In genomic region chr4:48967626-48968025, GRCh38 we compare ENCODE assay signal across 19 cellular contexts. TPM values are rescaled to one million over a fixed set of nuclear protein-coding genes. Genes with fewer than 3 reads are reported as not detected.
DNase-seq lines count a peak whose midpoint lies in the region; ATAC-seq and TF ChIP-seq lines count a peak whose summit lies in the region.
"Had no signal": no experiment of that assay in that cellular context is flagged by ENCODE, and none has a peak within 500 bp of the region (broad histone marks: within the 10 kb centered on the region; RNA-seq: fewer than 3 reads in every experiment).

No MANE protein-coding gene starts in this region.

- CTCF ChIA-PET in activated CD8-positive, alpha-beta memory T cell treated with anti-CD3 and anti-CD28 coated beads, Interleukin-2, amount 10 ng/mL, durations not matched to agents 7 days and 5 days (lab: Charles Lee), result no interaction called here

- peak; percentile 22 for DNase-seq in HCEC 1CT
- DNase-seq in RWPE2 (ENCODE audit: low spot score), result no peak
- peak; percentile 86 for DNase-seq in epithelial cell of prostate (ENCODE audit: low read depth, low spot score)
- peak; percentile 33 for DNase-seq in neural progenitor cell (ENCODE audit: low spot score)
- no peak for DNase-seq in NCI-H1694 (lab: John Stamatoyannopoulos, UW)
- DNase-seq in HUDEP-2 (lab: John Stamatoyannopoulos, UW; ENCODE audit: unreplicated experiment in 76 of 76), result no peak
- DNase-seq in activated CD8-positive, alpha-beta memory T cell treated with anti-CD3 and anti-CD28 coated beads, Interleukin-2, amount 10 ng/mL, durations not matched to agents 7 days and 5 days, result no peak
- DNase-seq: activated naive CD4-positive, alpha-beta T cell treated with anti-CD3 and anti-CD28 coated beads for 36 hours; CD8-positive, alpha-beta T cell; cortex of kidney; left ventricle myocardium superior; NCI-H2029 treated with DMSO at 0.1 percent for 48 hours; NCI-H510A treated with DMSO at 0.1 percent for 48 hours; right lobe of liver; SHP77; T-cell had no signal

- no peaks in the 10 kb centered on the region for H3K79me2 ChIP-seq in neural progenitor cell (ENCODE audit: low read depth)

- H3K4me3 ChIP-seq in RWPE2 (ENCODE audit: severe bottlenecking) (no peak overlapping the region), neural progenitor cell (no peak overlapping the region)
- H3K4me3 ChIP-seq: right lobe of liver, thoracic aorta had no signal

- H2AFZ ChIP-seq in neural progenitor cell (replicated peaks), result no peak overlapping the region

- H3F3A ChIP-seq in neural progenitor cell (ENCODE audit: low read depth), result no peaks in the 10 kb centered on the region

- H3K4me1 ChIP-seq in RWPE2 (ENCODE audit: insufficient read depth, poor library complexity, severe bottlenecking), result peaks cover 33% of the 10 kb centered on the region
- peaks cover 6% of the 10 kb centered on the region for H3K4me1 ChIP-seq in neural progenitor cell
- H3K4me1 ChIP-seq: right lobe of liver had no signal

- no peak overlapping the region for H3K4me3 Mint-ChIP-seq in neural progenitor cell
- H3K4me3 Mint-ChIP-seq in activated CD8-positive, alpha-beta memory T cell treated with anti-CD3 and anti-CD28 coated beads, Interleukin-2, amount 10 ng/mL, durations not matched to agents 7 days and 5 days, result no peak overlapping the region
- H3K4me3 Mint-ChIP-seq: activated naive CD4-positive, alpha-beta T cell treated with anti-CD3 and anti-CD28 coated beads for 36 hours; CD8-positive, alpha-beta T cell; stimulated activated memory B cell treated with anti-CD40 and anti-IgM and Interleukin-4, amounts not matched to agents 10 μg/mL and 1 μg/mL and 100 μg/mL, for 72 hours; T-cell had no signal

- peaks cover 8% of the 10 kb centered on the region for H3K4me1 Mint-ChIP-seq in neural progenitor cell
- no peaks in the 10 kb centered on the region for H3K4me1 Mint-ChIP-seq in activated CD8-positive, alpha-beta memory T cell treated with anti-CD3 and anti-CD28 coated beads, Interleukin-2, amount 10 ng/mL, durations not matched to agents 7 days and 5 days
- H3K4me1 Mint-ChIP-seq: stimulated activated memory B cell treated with anti-CD40 and anti-IgM and Interleukin-4, amounts not matched to agents 10 μg/mL and 1 μg/mL and 100 μg/mL, for 72 hours had no signal

- H3K36me3 ChIP-seq in RWPE2 (ENCODE audit: low read depth), result no peaks in the 10 kb centered on the region
- no peaks in the 10 kb centered on the region for H3K36me3 ChIP-seq in neural progenitor cell
- H3K36me3 ChIP-seq: right lobe of liver, thoracic aorta had no signal

- no peak overlapping the region for H3K27ac ChIP-seq in RWPE2 (ENCODE audit: poor library complexity, severe bottlenecking)
- H3K27ac ChIP-seq in epithelial cell of prostate, result peak overlapping the region; percentile 94
- no peak overlapping the region for H3K27ac ChIP-seq in neural progenitor cell
- H3K27ac ChIP-seq: right lobe of liver, thoracic aorta, VCaP had no signal

- peak; percentile 22; the same call in 1 of the 3 replicates for ATAC-seq in RWPE2 (ENCODE audit: low read depth)
- ATAC-seq in activated CD8-positive, alpha-beta memory T cell treated with anti-CD3 and anti-CD28 coated beads, Interleukin-2, amount 10 ng/mL, durations not matched to agents 7 days and 5 days, result no peak
- ATAC-seq: CD8-positive, alpha-beta T cell; left ventricle myocardium superior; right lobe of liver; stimulated activated memory B cell treated with anti-CD40 and anti-IgM and Interleukin-4, amounts not matched to agents 10 μg/mL and 1 μg/mL and 100 μg/mL, for 72 hours; T-cell had no signal

- no peak overlapping the region for H3K4me2 ChIP-seq in neural progenitor cell

- no peak overlapping the region for H3K9ac ChIP-seq in neural progenitor cell

- H3K9me3 ChIP-seq in RWPE2 (ENCODE audit: severe bottlenecking) (no peaks in the 10 kb centered on the region), neural progenitor cell (ENCODE audit: low read depth) (no peaks in the 10 kb centered on the region)
- H3K9me3 ChIP-seq: right lobe of liver, thoracic aorta had no signal

- H3K36me3 Mint-ChIP-seq in neural progenitor cell, result no peaks in the 10 kb centered on the region
- H3K36me3 Mint-ChIP-seq in activated CD8-positive, alpha-beta memory T cell treated with anti-CD3 and anti-CD28 coated beads, Interleukin-2, amount 10 ng/mL, durations not matched to agents 7 days and 5 days, result no peaks in the 10 kb centered on the region
- H3K36me3 Mint-ChIP-seq: CD8-positive, alpha-beta T cell; stimulated activated memory B cell treated with anti-CD40 and anti-IgM and Interleukin-4, amounts not matched to agents 10 μg/mL and 1 μg/mL and 100 μg/mL, for 72 hours; T-cell had no signal

- H3K27ac Mint-ChIP-seq in neural progenitor cell, result no peak overlapping the region
- no peak overlapping the region for H3K27ac Mint-ChIP-seq in activated CD8-positive, alpha-beta memory T cell treated with anti-CD3 and anti-CD28 coated beads, Interleukin-2, amount 10 ng/mL, durations not matched to agents 7 days and 5 days
- H3K27ac Mint-ChIP-seq: activated naive CD4-positive, alpha-beta T cell treated with anti-CD3 and anti-CD28 coated beads for 36 hours; CD8-positive, alpha-beta T cell; stimulated activated memory B cell treated with anti-CD40 and anti-IgM and Interleukin-4, amounts not matched to agents 10 μg/mL and 1 μg/mL and 100 μg/mL, for 72 hours; T-cell had no signal

- H3K27me3 ChIP-seq in RWPE2 (ENCODE audit: insufficient read depth, poor library complexity, severe bottlenecking) (no peaks in the 10 kb centered on the region), neural progenitor cell (no peaks in the 10 kb centered on the region)
- H3K27me3 ChIP-seq: right lobe of liver had no signal

- TF ChIP-seq CTCF in RWPE2 (IDR thresholded peaks at IDR 0.05; ENCODE audit: poor library complexity, severe bottlenecking) (no peak), neural progenitor cell (IDR thresholded peaks at IDR 0.05) (no peak)

- H4K20me1 ChIP-seq in neural progenitor cell (ENCODE audit: low read depth), result no peaks in the 10 kb centered on the region

- H3K27me3 Mint-ChIP-seq in neural progenitor cell (ENCODE audit: insufficient read depth, low read depth), result peaks cover 2% of the 10 kb centered on the region
- no peaks in the 10 kb centered on the region for H3K27me3 Mint-ChIP-seq in activated CD8-positive, alpha-beta memory T cell treated with anti-CD3 and anti-CD28 coated beads, Interleukin-2, amount 10 ng/mL, durations not matched to agents 7 days and 5 days
- H3K27me3 Mint-ChIP-seq: T-cell had no signal

- H3K9me3 Mint-ChIP-seq in neural progenitor cell, result no peaks in the 10 kb centered on the region
- no peaks in the 10 kb centered on the region for H3K9me3 Mint-ChIP-seq in activated CD8-positive, alpha-beta memory T cell treated with anti-CD3 and anti-CD28 coated beads, Interleukin-2, amount 10 ng/mL, durations not matched to agents 7 days and 5 days (ENCODE audit: low read depth)
- H3K9me3 Mint-ChIP-seq: activated naive CD4-positive, alpha-beta T cell treated with anti-CD3 and anti-CD28 coated beads for 36 hours; CD8-positive, alpha-beta T cell; stimulated activated memory B cell treated with anti-CD40 and anti-IgM and Interleukin-4, amounts not matched to agents 10 μg/mL and 1 μg/mL and 100 μg/mL, for 72 hours; T-cell had no signal

RNA-seq across cellular contexts. Expression of gene CWH43, which starts 18.4 kb away (rescaled TPM):
- total RNA-seq in neural progenitor cell (ENCODE audit: low replicate concordance), result not detected in 2 replicates
- not detected for total RNA-seq in activated CD8-positive, alpha-beta memory T cell treated with anti-CD3 and anti-CD28 coated beads, Interleukin-2, amount 10 ng/mL, durations not matched to agents 7 days and 5 days
- total RNA-seq: activated naive CD4-positive, alpha-beta T cell treated with anti-CD3 and anti-CD28 coated beads for 36 hours; CD8-positive, alpha-beta T cell; left ventricle myocardium superior; T-cell; thoracic aorta had no signal

Comparison
In these comparisons a context has a peak if more than half of its experiments do, and no peak if none do; other contexts are left out.
1. DNase-seq: peak in HCEC 1CT (single experiment), epithelial cell of prostate (single experiment) and neural progenitor cell (single experiment); none in RWPE2 (single experiment), NCI-H1694 (single experiment), HUDEP-2 (0 of 76) and activated CD8-positive, alpha-beta memory T cell treated with anti-CD3 and anti-CD28 coated beads, Interleukin-2, amount 10 ng/mL, durations not matched to agents 7 days and 5 days (single experiment).